In the genomic region with DNA sequence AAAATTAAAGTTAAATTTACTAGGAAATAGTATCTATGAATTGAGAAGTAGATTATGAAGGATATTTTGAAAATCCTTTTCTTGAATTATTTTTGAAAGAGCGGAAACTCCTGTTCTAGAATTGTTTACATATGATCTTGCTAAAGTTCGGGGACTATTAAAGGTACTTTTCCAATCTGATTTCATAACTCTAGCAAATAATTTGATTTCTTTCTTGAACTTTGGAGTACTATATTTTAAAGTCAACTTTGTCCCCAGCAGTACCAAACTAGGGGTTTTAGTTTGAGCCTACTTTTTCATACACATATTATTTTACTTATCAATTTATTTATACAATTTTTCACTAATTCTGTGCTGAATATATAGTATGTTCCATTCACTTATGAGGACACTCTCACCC, we compare ENCODE assay signal across 31 cellular contexts.
"Had no signal": no experiment of that assay in that cellular context is flagged by ENCODE, and none has a peak within 500 bp of the region (broad histone marks: within the 10 kb centered on the region; RNA-seq: fewer than 3 reads in every experiment).

No MANE protein-coding gene starts in this region.

- H3K27ac ChIP-seq: neural progenitor cell, ovary, parathyroid adenoma, psoas muscle, skin epidermis, spleen, suprapubic skin, testis, tibial artery, transverse colon, upper lobe of right lung, uterus had no signal

- H3K79me2 ChIP-seq: parathyroid adenoma had no signal

- H3K27me3 ChIP-seq: neural progenitor cell, ovary, spleen, suprapubic skin, testis, tibial artery, transverse colon, upper lobe of right lung, uterus had no signal

- H3K4me3 ChIP-seq: neural progenitor cell, ovary, psoas muscle, skin epidermis, smooth muscle cell, spleen, suprapubic skin, testis, tibial artery, transverse colon, upper lobe of right lung, uterus had no signal

- H3K27ac Mint-ChIP-seq: natural killer cell; nephron; neural progenitor cell; progenitor cell of endocrine pancreas; stimulated activated memory B cell treated with anti-CD40 and anti-IgM and Interleukin-4, amounts not matched to agents 10 μg/mL and 1 μg/mL and 100 μg/mL, for 72 hours; stimulated activated naive CD8-positive, alpha-beta T cell treated with anti-CD3 and anti-CD28 coated beads, Interleukin-15, amount 100 ng/mL, for 72 hours; type B pancreatic cell had no signal

- H2AFZ ChIP-seq: neural progenitor cell, parathyroid adenoma had no signal

- H3K36me3 Mint-ChIP-seq: stimulated activated memory B cell treated with anti-CD40 and anti-IgM and Interleukin-4, amounts not matched to agents 10 μg/mL and 1 μg/mL and 100 μg/mL, for 72 hours; type B pancreatic cell had no signal

- H3K27me3 Mint-ChIP-seq: progenitor cell of endocrine pancreas; stimulated activated memory B cell treated with anti-CD40 and anti-IgM and Interleukin-4, amounts not matched to agents 10 μg/mL and 1 μg/mL and 100 μg/mL, for 72 hours; stimulated activated naive CD8-positive, alpha-beta T cell treated with anti-CD3 and anti-CD28 coated beads, Interleukin-15, amount 100 ng/mL, for 72 hours; type B pancreatic cell had no signal

- H3K36me3 ChIP-seq: neural progenitor cell, ovary, spleen, suprapubic skin, tibial artery, transverse colon, upper lobe of right lung, uterus had no signal

- H3K4me1 ChIP-seq: neural progenitor cell, parathyroid adenoma, psoas muscle, testis, tibial artery, transverse colon, upper lobe of right lung, uterus had no signal

- H3K9me3 ChIP-seq: ovary, psoas muscle, suprapubic skin, testis, tibial artery, transverse colon, upper lobe of right lung, uterus had no signal

- H3K4me2 ChIP-seq: neural progenitor cell, smooth muscle cell had no signal

- H3K4me3 Mint-ChIP-seq: natural killer cell; nephron; neural progenitor cell; stimulated activated memory B cell treated with anti-CD40 and anti-IgM and Interleukin-4, amounts not matched to agents 10 μg/mL and 1 μg/mL and 100 μg/mL, for 72 hours; stimulated activated naive CD8-positive, alpha-beta T cell treated with anti-CD3 and anti-CD28 coated beads, Interleukin-15, amount 100 ng/mL, for 72 hours; type B pancreatic cell had no signal

- ATAC-seq: natural killer cell; psoas muscle; right cardiac atrium; sciatic nerve; stimulated activated memory B cell treated with anti-CD40 and anti-IgM and Interleukin-4, amounts not matched to agents 10 μg/mL and 1 μg/mL and 100 μg/mL, for 72 hours; stimulated activated naive CD8-positive, alpha-beta T cell treated with anti-CD3 and anti-CD28 coated beads, Interleukin-15, amount 100 ng/mL, for 72 hours; stimulated activated naive CD8-positive, alpha-beta T cell treated with anti-CD3 and anti-CD28 coated beads, Interleukin-15, Interleukin-2, amounts not matched to agents 100 U/mL and 50 U/mL, for 24 hours; upper lobe of right lung had no signal

- H3K9ac ChIP-seq: neural progenitor cell, parathyroid adenoma had no signal

- H3K4me1 Mint-ChIP-seq: natural killer cell; stimulated activated memory B cell treated with anti-CD40 and anti-IgM and Interleukin-4, amounts not matched to agents 10 μg/mL and 1 μg/mL and 100 μg/mL, for 72 hours; stimulated activated naive CD8-positive, alpha-beta T cell treated with anti-CD3 and anti-CD28 coated beads, Interleukin-15, amount 100 ng/mL, for 72 hours had no signal

- DNase-seq: natural killer cell; occipital lobe; ovary; posterior cingulate gyrus; psoas muscle; right cardiac atrium; spleen; stimulated activated CD4-positive, alpha-beta T cell treated with anti-CD3 and anti-CD28 coated beads, Interleukin-12 subunit alpha, Interleukin-12 subunit beta, amount 100 ng/mL, for 4 hours; stimulated activated CD4-positive, alpha-beta T cell treated with anti-CD3 and anti-CD28 coated beads, Interleukin-1b, Interleukin-23, amount 100 ng/mL, for 48 hours; stimulated activated CD4-positive, alpha-beta T cell treated with anti-CD3 and anti-CD28 coated beads, Interleukin-4, amount 100 ng/mL, for 1 hour; stimulated activated CD4-positive, alpha-beta T cell treated with anti-CD3 and anti-CD28 coated beads, Interleukin-4, amount 100 ng/mL, for 4 hours; stimulated activated CD8-positive, alpha-beta memory T cell treated with anti-CD3 and anti-CD28 coated beads, Interleukin-4, amount 100 ng/mL, for 48 hours; stimulated activated naive CD4-positive, alpha-beta T cell; stimulated activated naive CD8-positive, alpha-beta T cell treated with anti-CD3 and anti-CD28 coated beads, Interleukin-15, amount 100 ng/mL, for 72 hours; stimulated activated naive CD8-positive, alpha-beta T cell treated with anti-CD3 and anti-CD28 coated beads, Interleukin-15, Interleukin-2, amounts not matched to agents 100 U/mL and 50 U/mL, for 24 hours; substantia nigra; testis; tibial artery; transverse colon; upper lobe of right lung; uterus had no signal

- H3K9me3 Mint-ChIP-seq: nephron; stimulated activated memory B cell treated with anti-CD40 and anti-IgM and Interleukin-4, amounts not matched to agents 10 μg/mL and 1 μg/mL and 100 μg/mL, for 72 hours; stimulated activated naive CD8-positive, alpha-beta T cell treated with anti-CD3 and anti-CD28 coated beads, Interleukin-15, amount 100 ng/mL, for 72 hours; type B pancreatic cell had no signal
